ENCODE assay signal across 22 cellular contexts in the genomic region with DNA sequence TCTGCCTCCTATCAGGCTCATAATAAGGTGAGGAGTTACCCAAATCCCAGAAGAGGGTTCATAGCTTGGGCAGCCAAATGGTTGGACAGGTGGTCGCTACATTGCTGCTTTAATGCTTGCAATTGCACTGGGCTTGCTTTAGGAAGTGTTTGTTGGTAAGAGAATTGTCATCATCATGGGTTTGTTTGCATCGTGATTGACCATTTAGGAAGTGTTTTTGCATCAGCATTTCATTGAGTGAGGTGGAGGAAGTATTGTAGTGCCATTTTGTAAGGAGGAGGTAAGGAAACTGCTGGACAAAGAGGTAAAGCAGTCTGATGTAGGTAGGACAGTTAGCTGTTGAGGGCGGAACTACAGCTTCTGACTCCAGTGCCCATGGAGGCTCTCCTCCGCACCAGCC.
DNase-seq lines count a peak whose midpoint lies in the region; ATAC-seq and TF ChIP-seq lines count a peak whose summit lies in the region.
"Had no signal": no experiment of that assay in that cellular context is flagged by ENCODE, and none has a peak within 500 bp of the region (broad histone marks: within the 10 kb centered on the region; RNA-seq: fewer than 3 reads in every experiment).

No MANE protein-coding gene starts in this region.

- H2BK120ac ChIP-seq in mesenchymal stem cell (ENCODE audit: low read depth, low read length) (no peak overlapping the region), trophoblast cell (ENCODE audit: insufficient read depth, low read length, poor library complexity) (no peak overlapping the region)

- no peak overlapping the region for H2AK5ac ChIP-seq in mesenchymal stem cell (ENCODE audit: low read length, severe bottlenecking)
- H2AK5ac ChIP-seq in trophoblast cell (ENCODE audit: low read length) = no peak overlapping the region

- H2BK12ac ChIP-seq in mesenchymal stem cell (ENCODE audit: low read length in 2 of 2) = no peak overlapping the region
- no peak overlapping the region for H2BK12ac ChIP-seq in trophoblast cell (ENCODE audit: low read length)

- no peak overlapping the region for H4K12ac ChIP-seq in trophoblast cell (ENCODE audit: low read depth, low read length)

- H2AFZ ChIP-seq in mesenchymal stem cell (ENCODE audit: low read depth, low read length) (no peak overlapping the region), trophoblast cell (ENCODE audit: insufficient read depth, low read length, poor library complexity) (no peak overlapping the region)
- H2AFZ ChIP-seq: GM23338 had no signal

- peaks cover 48% of the 10 kb centered on the region for H3K36me3 ChIP-seq in BLaER1
- peaks cover 0 to 3% of the 10 kb centered on the region in 2 experiments for H3K36me3 ChIP-seq in mesenchymal stem cell (ENCODE audit: control insufficient read depth in 1 of 2, insufficient read depth in 2 of 2, low read depth in 1 of 2, low read length in 2 of 2)
- peaks cover 0 to 5% of the 10 kb centered on the region in 2 experiments for H3K36me3 ChIP-seq in trophoblast cell (ENCODE audit: control insufficient read depth in 1 of 2, insufficient read depth in 2 of 2, low read length in 2 of 2)
- H3K36me3 ChIP-seq in mucosa of descending colon (ENCODE audit: low read depth) = no peaks in the 10 kb centered on the region

- H3K23ac ChIP-seq in mesenchymal stem cell (ENCODE audit: low read length in 2 of 2) (no peak overlapping the region), trophoblast cell (ENCODE audit: low read length) (no peak overlapping the region)

- H3K27me3 ChIP-seq in BLaER1 = no peaks in the 10 kb centered on the region
- H3K27me3 ChIP-seq in mesenchymal stem cell (ENCODE audit: control insufficient read depth in 1 of 2, insufficient read depth in 1 of 2, low read length in 2 of 2) = no peaks in the 10 kb centered on the region
- H3K27me3 ChIP-seq in trophoblast cell (ENCODE audit: insufficient read depth, low read length) = no peaks in the 10 kb centered on the region

- H3K27ac ChIP-seq in BLaER1 (no peak overlapping the region), VCaP (peak overlapping the region; percentile 11; the same call in 1 of the 2 replicates), mesenchymal stem cell (ENCODE audit: low read length, poor library complexity, severe bottlenecking) (no peak overlapping the region), trophoblast cell (ENCODE audit: low read depth, low read length) (no peak overlapping the region)
- H3K27ac ChIP-seq: RWPE1 had no signal

- H3K4me2 ChIP-seq in BLaER1 (peak overlapping the region; percentile 15), mesenchymal stem cell (ENCODE audit: low read length, poor library complexity, severe bottlenecking) (no peak overlapping the region), trophoblast cell (ENCODE audit: low read length) (no peak overlapping the region)
- H3K4me2 ChIP-seq: GM23338 had no signal

- H3K4ac ChIP-seq in mesenchymal stem cell (ENCODE audit: low read depth in 1 of 2, low read length in 2 of 2) (no peak overlapping the region), trophoblast cell (ENCODE audit: low read depth, low read length) (peak overlapping the region; percentile 41)

- intact Hi-C loops in mucosa of descending colon (cut with DNase I, micrococcal nuclease) = no loop called here

- H3K14ac ChIP-seq in mesenchymal stem cell (ENCODE audit: low read length in 2 of 2) = no peak overlapping the region
- H3K14ac ChIP-seq in trophoblast cell (ENCODE audit: low read length) = no peak overlapping the region

- TF ChIP-seq CTCF in VCaP (conservative IDR thresholded peaks at IDR 0.05) (no peak), mucosa of descending colon (IDR thresholded peaks at IDR 0.05) (no peak)

- H3K4me3 ChIP-seq in BLaER1 = no peak overlapping the region
- no peak overlapping the region for H3K4me3 ChIP-seq in mesenchymal stem cell (ENCODE audit: insufficient read depth in 1 of 2, low read depth in 1 of 2, low read length in 2 of 2)
- no peak overlapping the region for H3K4me3 ChIP-seq in trophoblast cell (ENCODE audit: low read depth, low read length)
- H3K4me3 ChIP-seq in mucosa of descending colon = no peak overlapping the region
- H3K4me3 ChIP-seq: GM23338 had no signal

- peak overlapping the region; percentile 2 for H2BK15ac ChIP-seq in mesenchymal stem cell (ENCODE audit: low read depth, poor library complexity, severe bottlenecking)

- H4K20me1 ChIP-seq in BLaER1 = peaks cover 100% of the 10 kb centered on the region

- H2BK5ac ChIP-seq in mesenchymal stem cell (ENCODE audit: low read depth, low read length, poor library complexity, severe bottlenecking) = no peak overlapping the region
- H2BK5ac ChIP-seq in trophoblast cell (ENCODE audit: low read depth, low read length, poor library complexity) = no peak overlapping the region

- no peak overlapping the region for H4K91ac ChIP-seq in mesenchymal stem cell (ENCODE audit: low read length)
- H4K91ac ChIP-seq in trophoblast cell (ENCODE audit: low read depth, low read length) = no peak overlapping the region

- H3K9me3 ChIP-seq in BLaER1 (peaks cover 8% of the 10 kb centered on the region), mesenchymal stem cell (ENCODE audit: control insufficient read depth, low read length) (no peaks in the 10 kb centered on the region), trophoblast cell (ENCODE audit: insufficient read depth, low read depth, low read length) (no peaks in the 10 kb centered on the region), mucosa of descending colon (no peaks in the 10 kb centered on the region)

- H3K4me1 ChIP-seq in BLaER1 (peaks cover 52% of the 10 kb centered on the region), mesenchymal stem cell (ENCODE audit: control insufficient read depth, insufficient read depth, low read depth, low read length) (peaks cover 12% of the 10 kb centered on the region), trophoblast cell (ENCODE audit: control insufficient read depth in 1 of 2, insufficient read depth in 2 of 2, low read length in 2 of 2) (peaks cover 0 to 7% of the 10 kb centered on the region in 2 experiments), mucosa of descending colon (ENCODE audit: low read depth) (peaks cover 16% of the 10 kb centered on the region)

- peaks cover 11% of the 10 kb centered on the region for H3K79me2 ChIP-seq in trophoblast cell (ENCODE audit: control insufficient read depth, insufficient read depth, low read length, poor library complexity)

- H4K8ac ChIP-seq in mesenchymal stem cell (ENCODE audit: low read length) (peak overlapping the region; percentile 70), trophoblast cell (ENCODE audit: low read depth, low read length) (no peak overlapping the region)

- H3K18ac ChIP-seq in mesenchymal stem cell (ENCODE audit: low read depth in 1 of 2, low read length in 2 of 2) (peak overlapping the region; percentile 25 to 49), trophoblast cell (ENCODE audit: low read length) (peak overlapping the region; percentile 46)

- H3K9ac ChIP-seq in BLaER1 (no peak overlapping the region), mesenchymal stem cell (ENCODE audit: low read length) (no peak overlapping the region), trophoblast cell (ENCODE audit: low read length) (no peak overlapping the region)

- no peak for ATAC-seq in mucosa of descending colon
- ATAC-seq in HG02938 (IDR thresholded peaks at IDR 0.05; ENCODE audit: unreplicated experiment) = no peak
- ATAC-seq: GM23338, Panc1 had no signal

- H3K79me1 ChIP-seq in mesenchymal stem cell (replicated peaks; ENCODE audit: low read length, poor library complexity, severe bottlenecking) = peaks cover 47% of the 10 kb centered on the region
- no peaks in the 10 kb centered on the region for H3K79me1 ChIP-seq in trophoblast cell (ENCODE audit: low read length)

- DNase-seq in mesenchymal stem cell (no peak), trophoblast cell (no peak), mucosa of descending colon (no peak), NCI-H69 (lab: John Stamatoyannopoulos, UW) (no peak)
- DNase-seq: C1 segment of cervical spinal cord; CD4-positive, alpha-beta memory T cell; COR-L47; HCEC 1CT; KG1; MM.1S; NCI-H1048; NCI-H1417 treated with DMSO at 0.1 percent for 48 hours; NCI-H2081; NCI-H2227 treated with DMSO at 0.1 percent for 48 hours; NCI-H526 treated with DMSO at 0.1 percent for 48 hours; SHP77 had no signal

- WGBS in mesenchymal stem cell = 97% methylated on average over 4 of the region's 4 CpGs
- WGBS in trophoblast cell (ENCODE audit: extremely low coverage, insufficient coverage, insufficient read length) = no CpG with 5 or more reads among the region's 4 CpGs
